ENCODE assay signal across 17 cellular contexts in the genomic region with DNA sequence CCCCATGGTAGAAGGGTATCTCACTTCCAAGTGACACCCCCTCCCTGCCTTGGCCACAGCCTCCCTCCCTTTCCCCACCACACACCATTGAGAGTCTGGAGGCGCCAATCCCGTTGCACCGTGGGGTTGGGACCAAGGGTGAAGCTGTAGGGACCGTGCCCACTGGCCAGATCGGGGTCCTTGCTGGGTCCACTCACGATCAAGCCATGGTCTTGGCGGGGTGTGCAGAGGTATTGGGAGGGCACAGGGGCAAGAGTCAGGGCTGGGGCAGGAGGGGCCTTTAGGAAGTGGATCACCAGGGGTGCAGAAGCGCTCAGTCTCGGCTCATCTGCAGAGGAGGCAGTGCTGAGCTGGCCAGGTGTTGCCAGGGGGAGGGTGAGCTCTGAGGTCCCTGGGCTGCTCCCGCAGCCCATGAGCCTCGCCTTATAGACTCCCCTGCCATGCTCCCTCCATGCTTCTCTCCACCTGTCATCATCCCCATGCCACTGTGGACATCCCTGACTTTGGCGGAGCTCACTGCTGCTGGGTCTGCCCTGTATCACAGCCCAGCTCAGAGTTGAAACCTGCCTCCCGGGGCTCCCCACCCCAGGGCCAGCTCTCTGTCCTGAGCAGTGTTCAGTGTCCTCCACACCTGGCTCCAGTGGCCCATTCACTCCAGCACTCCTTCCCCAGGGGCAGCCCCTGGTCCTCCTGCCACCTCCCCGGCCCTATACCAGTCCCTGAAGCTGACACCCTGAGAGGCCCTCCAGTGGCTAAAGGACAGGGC. TPM values are rescaled to one million over a fixed set of nuclear protein-coding genes. Genes with fewer than 3 reads are reported as not detected.
A peak's percentile ranks its signal among the peaks of the same experiment; 100 is the strongest.
DNase-seq lines count a peak whose midpoint lies in the region; ATAC-seq and TF ChIP-seq lines count a peak whose summit lies in the region.
"Had no signal": no experiment of that assay in that cellular context is flagged by ENCODE, and none has a peak within 500 bp of the region (broad histone marks: within the 10 kb centered on the region; RNA-seq: fewer than 3 reads in every experiment).

No MANE protein-coding gene starts in this region.

- H3K4me3 Mint-ChIP-seq in glutamatergic neuron (ENCODE audit: unreplicated experiment) = no peak overlapping the region

- intact Hi-C loops in left ventricle myocardium superior (cut with micrococcal nuclease) = no loop called here
- intact Hi-C loops in esophagus squamous epithelium (cut with DNase I) = no loop called here
- intact Hi-C loops in aorta (cut with DNase I) = no loop called here

- H3K9me3 ChIP-seq in right atrium auricular region = no peaks in the 10 kb centered on the region
- no peaks in the 10 kb centered on the region for H3K9me3 ChIP-seq in esophagus squamous epithelium
- no peaks in the 10 kb centered on the region for H3K9me3 ChIP-seq in aorta (ENCODE audit: control insufficient read depth, low read length)

- DNase-seq in left ventricle myocardium superior = peak; percentile 27
- DNase-seq in right atrium auricular region (ENCODE audit: low spot score) = no peak
- DNase-seq in esophagus squamous epithelium (lab: John Stamatoyannopoulos, UW) = no peak
- peak; percentile 36 to 55 for DNase-seq in aorta
- DNase-seq in inferior parietal cortex (ENCODE audit: extremely low spot score) = no peak
- no peak for DNase-seq in glutamatergic neuron
- DNase-seq: C1 segment of cervical spinal cord, DND-41, GOT3, KG1, NCI-H1436 treated with DMSO at 0.1 percent for 48 hours, NCI-H2081 treated with DMSO at 0.1 percent for 48 hours, NCI-H510A, NCI-H774 had no signal

- peaks cover 2% of the 10 kb centered on the region for H3K27me3 Mint-ChIP-seq in glutamatergic neuron (ENCODE audit: unreplicated experiment)

- no peaks in the 10 kb centered on the region for H3K9me3 Mint-ChIP-seq in glutamatergic neuron (ENCODE audit: unreplicated experiment)

- no peaks in the 10 kb centered on the region for H3K36me3 Mint-ChIP-seq in glutamatergic neuron (ENCODE audit: unreplicated experiment)

- no peak overlapping the region for H3K27ac Mint-ChIP-seq in glutamatergic neuron (ENCODE audit: unreplicated experiment)

- no peaks in the 10 kb centered on the region for H3K27me3 ChIP-seq in right atrium auricular region
- H3K27me3 ChIP-seq in esophagus squamous epithelium = no peaks in the 10 kb centered on the region
- no peaks in the 10 kb centered on the region for H3K27me3 ChIP-seq in aorta (ENCODE audit: control insufficient read depth in 1 of 2, insufficient read depth in 2 of 2, low read length in 1 of 2)

- H3K4me3 ChIP-seq in right atrium auricular region (no peak overlapping the region), esophagus squamous epithelium (peak overlapping the region in 1 of 4 donors; percentile 6), aorta (ENCODE audit: low read length in 2 of 2) (no peak overlapping the region)
- H3K4me3 ChIP-seq: SK-N-MC had no signal

- H3K4me1 Mint-ChIP-seq in glutamatergic neuron (ENCODE audit: low read depth, unreplicated experiment) = no peaks in the 10 kb centered on the region

- no peak for TF ChIP-seq POLR2A in esophagus squamous epithelium (IDR thresholded peaks at IDR 0.05)

- WGBS in esophagus squamous epithelium, 2 donors = 83% methylated on average over 4 to 6 of the region's 14 CpGs
- 90 to 91% methylated on average over 13 to 14 of the region's 14 CpGs for WGBS in aorta, 2 donors

- H3K4me1 ChIP-seq in right atrium auricular region (peaks cover 0 to 35% of the 10 kb centered on the region in 2 donors), esophagus squamous epithelium (peaks cover 7 to 59% (median 16%) of the 10 kb centered on the region in 3 donors), aorta (ENCODE audit: control insufficient read depth in 1 of 2, insufficient read depth in 2 of 2, low read length in 2 of 2) (no peaks in the 10 kb centered on the region)

- H3K27ac ChIP-seq in right atrium auricular region (peak overlapping the region in 1 of 2 donors; percentile 14), esophagus squamous epithelium (peak overlapping the region in 3 of 4 donors; percentile 30 to 75 (median 49)), aorta (ENCODE audit: low read depth in 1 of 2, low read length in 2 of 2) (no peak overlapping the region)
- H3K27ac ChIP-seq: SK-N-MC had no signal

- no peak for ATAC-seq in left ventricle myocardium superior
- ATAC-seq in aorta (ENCODE audit: low FRiP score) = no peak
- ATAC-seq: Right ventricle myocardium inferior had no signal

- TF ChIP-seq CTCF in right atrium auricular region (IDR thresholded peaks at IDR 0.05) = no peak
- no peak for TF ChIP-seq CTCF in esophagus squamous epithelium (IDR thresholded peaks at IDR 0.05)
- TF ChIP-seq CTCF in glutamatergic neuron (IDR thresholded peaks at IDR 0.05; ENCODE audit: partially characterized antibody, unreplicated experiment) = no peak

- H3K36me3 ChIP-seq in right atrium auricular region = no peaks in the 10 kb centered on the region
- no peaks in the 10 kb centered on the region for H3K36me3 ChIP-seq in esophagus squamous epithelium
- no peaks in the 10 kb centered on the region for H3K36me3 ChIP-seq in aorta (ENCODE audit: control insufficient read depth in 1 of 2, insufficient read depth in 2 of 2, low read length in 1 of 2)

RNA-seq across cellular contexts. Expression of gene CDH16, which starts 8.3 kb away (rescaled TPM):
- not detected for total RNA-seq in left ventricle myocardium superior
- total RNA-seq in right atrium auricular region = 1 to 10 TPM in 1 of 2 donors, under 1 TPM in 1; 0.79 to 1.4 TPM
- total RNA-seq in esophagus squamous epithelium = 1 to 10 TPM; 1.9 to 6.3 (median 4.1) TPM
- not detected for total RNA-seq in aorta
- polyA plus RNA-seq in aorta = under 1 TPM in 1 of 2 donors, not detected in 1; 0.18 TPM
- total RNA-seq in glutamatergic neuron (ENCODE audit: unreplicated experiment) = not detected
- total RNA-seq: A673 had no signal

RNA-seq across cellular contexts. Expression of gene RRAD, which starts 15.0 kb away (rescaled TPM):
- total RNA-seq in left ventricle myocardium superior (86.7 TPM), right atrium auricular region (100 to 1,000 TPM; 173 to 266 TPM), esophagus squamous epithelium (100 to 1,000 TPM in 2 of 4 donors, 10 to 100 TPM in 2; 68.7 to 208 (median 129) TPM), aorta (10 to 100 TPM; 23.6 to 30.1 TPM), glutamatergic neuron (ENCODE audit: unreplicated experiment) (1.1 TPM)
- polyA plus RNA-seq in aorta = 10 to 100 TPM; 16.2 to 35.2 TPM

RNA-seq across cellular contexts. Expression of gene CIAO2B, which starts 23.8 kb away (rescaled TPM):
- total RNA-seq in left ventricle myocardium superior = 114 TPM
- total RNA-seq in right atrium auricular region = 100 to 1,000 TPM in 1 of 2 donors, 10 to 100 TPM in 1; 75.3 to 118 TPM
- 100 to 1,000 TPM; 112 to 153 (median 126) TPM for total RNA-seq in esophagus squamous epithelium
- 10 to 100 TPM; 51.9 to 62.4 TPM for total RNA-seq in aorta
- 100 to 1,000 TPM; 149 to 165 TPM for polyA plus RNA-seq in aorta
- total RNA-seq in glutamatergic neuron (ENCODE audit: unreplicated experiment) = 89.4 TPM

RNA-seq across cellular contexts. Expression of gene CES2, which starts 25.0 kb away (rescaled TPM):
- total RNA-seq in left ventricle myocardium superior = 103 TPM
- total RNA-seq in right atrium auricular region = 10 to 100 TPM; 33.1 to 51.4 TPM
- total RNA-seq in esophagus squamous epithelium = 100 to 1,000 TPM; 120 to 250 (median 170) TPM
- 10 to 100 TPM; 32.7 to 42.1 TPM for total RNA-seq in aorta
- polyA plus RNA-seq in aorta = 10 to 100 TPM; 20.5 to 34.4 TPM
- total RNA-seq in glutamatergic neuron (ENCODE audit: unreplicated experiment) = 38.6 TPM

RNA-seq across cellular contexts. Expression of gene PDP2, which starts 30.0 kb away (rescaled TPM):
- total RNA-seq in left ventricle myocardium superior = 2.2 TPM
- total RNA-seq in right atrium auricular region = 1 to 10 TPM; 1.7 to 3.4 TPM
- total RNA-seq in esophagus squamous epithelium = 10 to 100 TPM in 2 of 4 donors, 1 to 10 TPM in 2; 4.1 to 12.9 (median 9.4) TPM
- total RNA-seq in aorta = 10 to 100 TPM in 1 of 2 donors, 1 to 10 TPM in 1; 8.9 to 10.9 TPM
- 1 to 10 TPM; 2.1 to 2.5 TPM for polyA plus RNA-seq in aorta
- 18.3 TPM for total RNA-seq in glutamatergic neuron (ENCODE audit: unreplicated experiment)

Comparison
In these comparisons a context has a peak if more than half of its experiments do, and no peak if none do; other contexts are left out.
1. DNase-seq: peak in left ventricle myocardium superior (single experiment) and aorta (2 of 2); none in right atrium auricular region (single experiment), esophagus squamous epithelium (single experiment), inferior parietal cortex (single experiment) and glutamatergic neuron (single experiment).
2. H3K27ac ChIP-seq: peak in esophagus squamous epithelium (3 of 4); none in aorta (0 of 2).
3. RNA of gene RRAD, which starts 15.0 kb away (total RNA-seq): 173 to 266 TPM in right atrium auricular region, 68.7 to 208 TPM in esophagus squamous epithelium, 86.7 TPM in left ventricle myocardium superior (single experiment) and 23.6 to 30.1 TPM in aorta; 1.1 TPM in glutamatergic neuron (single experiment); every median in the first group is over 10 times any median in the second.